ENCODE assay signal across 8 cellular contexts in genomic region chr3:37174532-37175126, GRCh38. TPM values are rescaled to one million over a fixed set of nuclear protein-coding genes. Genes with fewer than 3 reads are reported as not detected.
A peak's percentile ranks its signal among the peaks of the same experiment; 100 is the strongest.
DNase-seq lines count a peak whose midpoint lies in the region; ATAC-seq and TF ChIP-seq lines count a peak whose summit lies in the region.

Gene LRRFIP2, minus strand, starts transcription at chr3:37174582. Its CDS starts 25,599 bp downstream, at chr3:37148983.

- intact Hi-C loops in Right ventricle myocardium superior (cut with DNase I) = no loop called here

- H3K36me3 Mint-ChIP-seq in activated T-helper 17 cell treated with anti-CD3 and anti-CD28 coated beads, Interleukin-2, amount 50 U/mL, for 72 hours (ENCODE audit: low read depth) = peaks cover 51% of the 10 kb centered on the region

- peak within 1 kb of the TSS; percentile 89 for H3K27ac Mint-ChIP-seq in activated T-helper 17 cell treated with anti-CD3 and anti-CD28 coated beads, Interleukin-2, amount 50 U/mL, for 72 hours

- peaks cover 24% of the 10 kb centered on the region for H3K4me1 Mint-ChIP-seq in activated T-helper 17 cell treated with anti-CD3 and anti-CD28 coated beads, Interleukin-2, amount 50 U/mL, for 72 hours

- peak within 1 kb of the TSS; percentile 97 for H3K9ac ChIP-seq in parathyroid adenoma

- peak; percentile 17 for DNase-seq in activated CD4-positive, alpha-beta T cell treated with anti-CD3 and anti-CD28 coated beads for 48 hours
- DNase-seq in activated CD4-positive, alpha-beta T cell treated with anti-CD3 and anti-CD28 coated beads, Interleukin-2, amount 50 U/mL, for 4 hours = no peak
- DNase-seq in Right ventricle myocardium superior = no peak
- no peak for DNase-seq in stimulated activated naive CD4-positive, alpha-beta T cell treated with Interleukin-2 at 50 U/mL for 16 hours (lab: John Stamatoyannopoulos, UW)
- no peak for DNase-seq in activated effector memory CD4-positive, alpha-beta T cell treated with anti-CD3 and anti-CD28 coated beads, Interleukin-2, amount 50 U/mL, for 16 hours

- peak within 1 kb of the TSS; percentile 94 for H3K27ac ChIP-seq in parathyroid adenoma

- no peaks in the 10 kb centered on the region for H3K36me3 ChIP-seq in parathyroid adenoma (ENCODE audit: control insufficient read depth, insufficient read depth, low read length)

- peak within 1 kb of the TSS; percentile 97 for H2AFZ ChIP-seq in parathyroid adenoma

- no peaks in the 10 kb centered on the region for H3K27me3 ChIP-seq in parathyroid adenoma (ENCODE audit: control insufficient read depth, insufficient read depth, low read length)

- H3K4me3 Mint-ChIP-seq in activated T-helper 17 cell treated with anti-CD3 and anti-CD28 coated beads, Interleukin-2, amount 50 U/mL, for 72 hours = peak within 1 kb of the TSS; percentile 84

- H3K4me1 ChIP-seq in parathyroid adenoma = peaks cover 35% of the 10 kb centered on the region

- H3K9me3 ChIP-seq in parathyroid adenoma (ENCODE audit: control insufficient read depth, low read length) = no peaks in the 10 kb centered on the region

- peaks cover 22% of the 10 kb centered on the region for H3K79me2 ChIP-seq in parathyroid adenoma

- peak within 1 kb of the TSS; percentile 85 for H3K4me3 ChIP-seq in parathyroid adenoma (ENCODE audit: low read depth, low read length)

- no peaks in the 10 kb centered on the region for H3K27me3 Mint-ChIP-seq in activated T-helper 17 cell treated with anti-CD3 and anti-CD28 coated beads, Interleukin-2, amount 50 U/mL, for 72 hours

- no peaks in the 10 kb centered on the region for H3K9me3 Mint-ChIP-seq in activated T-helper 17 cell treated with anti-CD3 and anti-CD28 coated beads, Interleukin-2, amount 50 U/mL, for 72 hours

- peak within 1 kb of the TSS; percentile 77 for H3K4me2 ChIP-seq in parathyroid adenoma (ENCODE audit: low read length)

- peak; percentile 38 for ATAC-seq in HG03571 (IDR thresholded peaks at IDR 0.05; ENCODE audit: unreplicated experiment)
- ATAC-seq in activated T-helper 17 cell treated with anti-CD3 and anti-CD28 coated beads, Interleukin-2, amount 50 U/mL, for 72 hours (replicated peaks) = peak; percentile 72
- no peak for ATAC-seq in Right ventricle myocardium superior (ENCODE audit: poor library complexity)

- no peak for TF ChIP-seq CTCF in parathyroid adenoma (IDR thresholded peaks at IDR 0.05)

RNA-seq across cellular contexts. Expression of gene LRRFIP2, which starts in this region (rescaled TPM):
- total RNA-seq in activated T-helper 17 cell treated with anti-CD3 and anti-CD28 coated beads, Interleukin-2, amount 50 U/mL, for 72 hours = 10 to 100 TPM; 36.6 to 41.3 TPM
- 150 TPM for total RNA-seq in Right ventricle myocardium superior
